In genomic region chr20:58647814-58648501, GRCh38 we compare ENCODE assay signal across 13 cellular contexts. TPM values are rescaled to one million over a fixed set of nuclear protein-coding genes. Genes with fewer than 3 reads are reported as not detected.
DNase-seq lines count a peak whose midpoint lies in the region; ATAC-seq, FAIRE-seq and TF ChIP-seq lines count a peak whose summit lies in the region.
"Had no signal": no experiment of that assay in that cellular context is flagged by ENCODE, and none has a peak within 500 bp of the region (broad histone marks: within the 10 kb centered on the region; RNA-seq: fewer than 3 reads in every experiment).

No MANE protein-coding gene starts in this region.

- no peaks in the 10 kb centered on the region for H4K20me1 ChIP-seq in endothelial cell of umbilical vein (replicated peaks; ENCODE audit: control insufficient read depth, extremely low read depth, insufficient read depth, low read length)

- no peaks in the 10 kb centered on the region for H3K9me1 ChIP-seq in endothelial cell of umbilical vein (replicated peaks; ENCODE audit: control insufficient read depth, extremely low read depth, insufficient read depth, low read length)

- H2AFZ ChIP-seq in endothelial cell of umbilical vein (ENCODE audit: low read depth, low read length) = no peak overlapping the region

- TF ChIP-seq CTCF in endothelial cell of umbilical vein (IDR thresholded peaks at IDR 0.05; ENCODE audit: extremely low read depth in 1 of 2, insufficient read depth in 1 of 2, low read depth in 1 of 2, low read length in 2 of 2) = no peak
- no peak for TF ChIP-seq CTCF in psoas muscle (IDR thresholded peaks at IDR 0.05)

- POLR2A ChIA-PET in endothelial cell of umbilical vein (lab: Charles Lee) = interaction anchor here (0.6 kb wide), 1 partner anchor 253 kb away, joined by 5 read pairs; no protein-coding TSS in a partner anchor

- H3K9me3 ChIP-seq in HUES6 (ENCODE audit: control insufficient read depth, insufficient read depth, low read depth, low read length) (no peaks in the 10 kb centered on the region), endothelial cell of umbilical vein (replicated peaks; ENCODE audit: control insufficient read depth, insufficient read depth, low read length) (no peaks in the 10 kb centered on the region), psoas muscle (no peaks in the 10 kb centered on the region)
- H3K9me3 ChIP-seq: lower lobe of right lung had no signal

- no peak overlapping the region for H3K4me3 ChIP-seq in HUES6 (ENCODE audit: low read depth, low read length)
- H3K4me3 ChIP-seq in endothelial cell of umbilical vein (replicated peaks in 1 of 3; ENCODE audit: insufficient read depth in 1 of 3, low read depth in 1 of 3, low read length in 3 of 3) = no peak overlapping the region
- H3K4me3 ChIP-seq in psoas muscle = no peak overlapping the region
- H3K4me3 ChIP-seq: lower lobe of right lung had no signal

- no peak for FAIRE-seq in endothelial cell of umbilical vein (lab: Jason Lieb, UNC)
- FAIRE-seq: RCC 7860 had no signal

- no TSS peak for BruUV-seq in endothelial cell of umbilical vein (replicated peaks; lab: Mats Ljungman, UMichigan)

- H3K4me1 ChIP-seq in HUES6 (ENCODE audit: control insufficient read depth, insufficient read depth, low read length) (peaks cover 14% of the 10 kb centered on the region), endothelial cell of umbilical vein (ENCODE audit: control insufficient read depth, extremely low read depth, insufficient read depth, low read length) (peaks cover 22% of the 10 kb centered on the region), psoas muscle (peaks cover 32% of the 10 kb centered on the region)

- H3K27ac ChIP-seq in HUES6 (ENCODE audit: low read depth, low read length) = no peak overlapping the region
- H3K27ac ChIP-seq in endothelial cell of umbilical vein (ENCODE audit: insufficient read depth, low read depth, low read length) = no peak overlapping the region
- H3K27ac ChIP-seq in psoas muscle = peak overlapping the region; percentile 43
- H3K27ac ChIP-seq: foreskin keratinocyte, lower lobe of right lung had no signal

- dilution Hi-C loops in endothelial cell of umbilical vein (cut with MboI; ENCODE audit: extremely low pct_ligation_motif_present, low sequenced_read_pairs) = no loop called here

- no peak overlapping the region for H3K4me2 ChIP-seq in endothelial cell of umbilical vein (ENCODE audit: insufficient read depth, low read length)

- CTCF ChIA-PET in endothelial cell of umbilical vein (lab: Charles Lee) = interaction anchor here (0.7 to 3.3 kb wide), 13 partner anchors 9 to 362 kb away, joined by 3 to 32 read pairs (median 4); no protein-coding TSS in a partner anchor

- WGBS in psoas muscle, 3 donors = 64 to 71% (median 67%) methylated on average over 9 to 10 of the region's 12 CpGs

- peaks cover 19% of the 10 kb centered on the region for H3K79me2 ChIP-seq in endothelial cell of umbilical vein (ENCODE audit: control insufficient read depth, insufficient read depth, low read length)

- intact Hi-C loops in endothelial cell of umbilical vein (cut with micrococcal nuclease) = no loop called here
- intact Hi-C loops in psoas muscle (cut with DNase I) = loop anchor here in 1 of 2 donors (2.0 to 5.0 kb wide), 3 partner anchors 189 to 411 kb away; partner anchors contain the start of genes GNAS and GNAS-AS1
- intact Hi-C loops in left colon (cut with DNase I, micrococcal nuclease) = no loop called here

- TF ChIP-seq POLR2A in endothelial cell of umbilical vein (IDR thresholded peaks at IDR 0.05; ENCODE audit: low read depth, low read length) = no peak

- ATAC-seq in psoas muscle (no peak), GM21825 (IDR thresholded peaks at IDR 0.05; ENCODE audit: unreplicated experiment) (no peak), left colon (no peak)
- ATAC-seq: activated T-cell treated with anti-CD3 and anti-CD28 coated beads, Interleukin-2, amount 50 U/mL, for 4 hours; foreskin keratinocyte; lower lobe of right lung had no signal

- H3K27me3 ChIP-seq in HUES6 (ENCODE audit: control insufficient read depth, insufficient read depth, low read length) = no peaks in the 10 kb centered on the region
- H3K27me3 ChIP-seq in endothelial cell of umbilical vein (ENCODE audit: control insufficient read depth in 2 of 2, insufficient read depth in 2 of 2, low read length in 2 of 2) = no peaks in the 10 kb centered on the region
- no peaks in the 10 kb centered on the region for H3K27me3 ChIP-seq in psoas muscle (ENCODE audit: insufficient read depth in 3 of 3, low read length in 2 of 3)
- H3K27me3 ChIP-seq: foreskin keratinocyte had no signal

- H3K9ac ChIP-seq in HUES6 (ENCODE audit: low read length) (peak overlapping the region; percentile 24), endothelial cell of umbilical vein (replicated peaks; ENCODE audit: extremely low read depth, insufficient read depth, low read length) (no peak overlapping the region)

- DNase-seq in AG08395 (ENCODE audit: low spot score) = peak; percentile 53
- DNase-seq in endothelial cell of umbilical vein (ENCODE audit: low read depth, low spot score) = peak; percentile 83
- DNase-seq in psoas muscle = no peak
- no peak for DNase-seq in NOMO-1 treated with dmso at 0.1 percent for 144 hours (lab: John Stamatoyannopoulos, UW; ENCODE audit: unreplicated experiment)
- no peak for DNase-seq in left colon
- no peak for DNase-seq in Kasumi-1 (lab: John Stamatoyannopoulos, UW)
- DNase-seq: activated T-cell treated with anti-CD3 and anti-CD28 coated beads, Interleukin-2, amount 50 U/mL, for 4 hours; lower lobe of right lung; NCI-H2171 had no signal

- H3K36me3 ChIP-seq in HUES6 (ENCODE audit: control insufficient read depth, insufficient read depth, low read length) (no peaks in the 10 kb centered on the region), endothelial cell of umbilical vein (ENCODE audit: control insufficient read depth in 2 of 2, extremely low read depth in 1 of 2, insufficient read depth in 2 of 2, low read length in 2 of 2) (no peaks in the 10 kb centered on the region), psoas muscle (ENCODE audit: insufficient read depth in 1 of 2, low read depth in 1 of 2) (no peaks in the 10 kb centered on the region)
- H3K36me3 ChIP-seq: lower lobe of right lung had no signal

TF ChIP-seq in endothelial cell of umbilical vein, 7 proteins besides CTCF, POLR2A, EP300 and RAD21:
- TF ChIP-seq MYC (IDR thresholded peaks at IDR 0.05; ENCODE audit: low read depth, low read length) (no peak), FOS (IDR thresholded peaks at IDR 0.05; ENCODE audit: borderline replicate concordance, insufficient read depth, low read length) (peak; percentile 58)
TF ChIP-seq in endothelial cell of umbilical vein: peak in this region for 1.

RNA-seq across cellular contexts. Expression of gene STX16, which starts 3.1 kb away (rescaled TPM):
- 58.5 and 63.5 TPM in 2 replicates for total RNA-seq in endothelial cell of umbilical vein
- 33.0 and 43.1 TPM in 2 replicates for polyA plus RNA-seq in endothelial cell of umbilical vein
- polyA plus RNA-seq in endothelial cell of umbilical vein (2011; cell fraction: cytosol; rRNA removed) = 36.8 and 43.5 TPM in 2 replicates
- 138 and 200 TPM in 2 replicates for polyA plus RNA-seq in endothelial cell of umbilical vein (2011; cell fraction: nucleus; rRNA removed)
- 60.7 and 62.4 TPM in 2 replicates for polyA plus RNA-seq in endothelial cell of umbilical vein (2012)
- polyA minus RNA-seq in endothelial cell of umbilical vein = 52.1 and 74.7 TPM in 2 replicates
- 15.7 TPM for polyA minus RNA-seq in endothelial cell of umbilical vein (2011; cell fraction: cytosol; rRNA and poly(A)+ RNA removed)
- polyA minus RNA-seq in endothelial cell of umbilical vein (2011; cell fraction: nucleus; rRNA and poly(A)+ RNA removed) = 39.8 and 43.1 TPM in 2 replicates
- total RNA-seq in psoas muscle = 10 to 100 TPM; 17.9 to 26.3 (median 21.1) TPM
- 10 to 100 TPM; 17.5 to 58.1 (median 20.0) TPM for polyA plus RNA-seq in psoas muscle
- total RNA-seq in left colon = 10 to 100 TPM; 39.6 to 40.7 TPM

RNA-seq across cellular contexts. Expression of gene NPEPL1, which starts 44.6 kb away (rescaled TPM):
- total RNA-seq in endothelial cell of umbilical vein (39.1 and 40.8 TPM in 2 replicates), psoas muscle (10 to 100 TPM; 29.1 to 52.3 (median 36.4) TPM), left colon (10 to 100 TPM; 30.3 to 31.1 TPM)
- polyA plus RNA-seq in endothelial cell of umbilical vein (22.5 and 22.6 TPM in 2 replicates), psoas muscle (10 to 100 TPM; 18.4 to 41.9 (median 29.1) TPM)
- 8.2 and 10.3 TPM in 2 replicates for polyA plus RNA-seq in endothelial cell of umbilical vein (2011; cell fraction: cytosol; rRNA removed)
- polyA plus RNA-seq in endothelial cell of umbilical vein (2011; cell fraction: nucleus; rRNA removed) = 90.6 and 118 TPM in 2 replicates
- polyA plus RNA-seq in endothelial cell of umbilical vein (2012) = 29.5 and 42.1 TPM in 2 replicates
- polyA minus RNA-seq in endothelial cell of umbilical vein = 16.8 and 19.1 TPM in 2 replicates
- 16.6 TPM for polyA minus RNA-seq in endothelial cell of umbilical vein (2011; cell fraction: cytosol; rRNA and poly(A)+ RNA removed)
- polyA minus RNA-seq in endothelial cell of umbilical vein (2011; cell fraction: nucleus; rRNA and poly(A)+ RNA removed) = 16.9 and 35.5 TPM in 2 replicates

Comparison
In these comparisons a context has a peak if more than half of its experiments do, and no peak if none do; other contexts are left out.
1. DNase-seq: peak in AG08395 (single experiment) and endothelial cell of umbilical vein (single experiment); none in psoas muscle (0 of 2), NOMO-1 treated with dmso at 0.1 percent for 144 hours (single experiment), left colon (0 of 2) and Kasumi-1 (0 of 2).